Comparison of ENCODE assay signal across 14 cellular contexts in the genomic region with DNA sequence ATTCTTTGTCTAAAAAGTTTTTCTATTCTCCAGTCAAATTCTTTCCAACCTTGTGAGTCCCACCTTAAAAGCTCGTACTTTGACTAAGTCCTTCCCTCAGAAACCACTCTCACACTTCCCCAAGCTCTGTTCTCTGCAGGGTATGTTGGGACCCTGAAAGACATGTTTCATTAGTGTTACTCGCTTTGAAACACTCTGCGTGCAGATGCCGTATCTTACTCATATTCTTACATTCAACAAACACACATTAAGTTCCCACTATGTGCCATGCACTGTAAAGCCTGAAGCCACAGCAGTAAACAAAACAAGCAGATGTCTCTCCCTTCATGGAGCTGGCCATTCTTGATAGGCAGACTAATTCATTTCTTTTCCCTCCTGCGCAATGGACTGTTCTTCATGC.
"Had no signal": no experiment of that assay in that cellular context is flagged by ENCODE, and none has a peak within 500 bp of the region (broad histone marks: within the 10 kb centered on the region; RNA-seq: fewer than 3 reads in every experiment).

No MANE protein-coding gene starts in this region.

- ATAC-seq: activated CD8-positive, alpha-beta T cell treated with anti-CD3 and anti-CD28 coated beads for 36 hours; heart left ventricle had no signal

- H3K27me3 ChIP-seq: heart left ventricle, ovary, tibial artery had no signal

- H3K27ac Mint-ChIP-seq: activated CD8-positive, alpha-beta T cell treated with anti-CD3 and anti-CD28 coated beads for 36 hours; activated naive CD8-positive, alpha-beta T cell treated with anti-CD3 and anti-CD28 coated beads, Interleukin-2, amount 10 ng/mL, durations not matched to agents 7 days and 5 days had no signal

- H3K4me3 Mint-ChIP-seq: activated CD8-positive, alpha-beta T cell treated with anti-CD3 and anti-CD28 coated beads for 36 hours; activated naive CD8-positive, alpha-beta T cell treated with anti-CD3 and anti-CD28 coated beads, Interleukin-2, amount 10 ng/mL, durations not matched to agents 7 days and 5 days; neural crest cell had no signal

- H3K36me3 ChIP-seq: heart left ventricle, ovary, tibial artery had no signal

- H3K9me3 Mint-ChIP-seq: activated CD8-positive, alpha-beta T cell treated with anti-CD3 and anti-CD28 coated beads for 36 hours; activated naive CD8-positive, alpha-beta T cell treated with anti-CD3 and anti-CD28 coated beads, Interleukin-2, amount 10 ng/mL, durations not matched to agents 7 days and 5 days; neural crest cell had no signal

- H3K4me3 ChIP-seq: heart left ventricle, ovary, tibial artery had no signal

- H3K27me3 Mint-ChIP-seq: activated CD8-positive, alpha-beta T cell treated with anti-CD3 and anti-CD28 coated beads for 36 hours; activated naive CD8-positive, alpha-beta T cell treated with anti-CD3 and anti-CD28 coated beads, Interleukin-2, amount 10 ng/mL, durations not matched to agents 7 days and 5 days had no signal

- DNase-seq: activated CD4-positive, CD25-positive, alpha-beta regulatory T cell treated with anti-CD3 and anti-CD28 coated beads, Interleukin-2, amount 50 U/mL, for 72 hours; activated CD8-positive, alpha-beta memory T cell treated with anti-CD3 and anti-CD28 coated beads, Interleukin-2, amount 50 U/mL, for 4 hours; activated CD8-positive, alpha-beta T cell treated with anti-CD3 and anti-CD28 coated beads for 36 hours; activated effector memory CD4-positive, alpha-beta T cell treated with Interleukin-2 at 50 U/mL for 16 hours; activated naive CD8-positive, alpha-beta T cell treated with anti-CD3 and anti-CD28 coated beads, Interleukin-2, amount 10 ng/mL, durations not matched to agents 7 days and 5 days; aorta; effector CD4-positive, alpha-beta T cell; heart left ventricle; mammary epithelial cell; ovary; SHP77 treated with DMSO at 0.1 percent for 48 hours; stimulated activated CD4-positive, alpha-beta T cell treated with anti-CD3 and anti-CD28 coated beads, Interleukin-4, amount 100 ng/mL, for 24 hours; tibial artery had no signal

- H3K27ac ChIP-seq: heart left ventricle, ovary, tibial artery had no signal
